In the genomic region with DNA sequence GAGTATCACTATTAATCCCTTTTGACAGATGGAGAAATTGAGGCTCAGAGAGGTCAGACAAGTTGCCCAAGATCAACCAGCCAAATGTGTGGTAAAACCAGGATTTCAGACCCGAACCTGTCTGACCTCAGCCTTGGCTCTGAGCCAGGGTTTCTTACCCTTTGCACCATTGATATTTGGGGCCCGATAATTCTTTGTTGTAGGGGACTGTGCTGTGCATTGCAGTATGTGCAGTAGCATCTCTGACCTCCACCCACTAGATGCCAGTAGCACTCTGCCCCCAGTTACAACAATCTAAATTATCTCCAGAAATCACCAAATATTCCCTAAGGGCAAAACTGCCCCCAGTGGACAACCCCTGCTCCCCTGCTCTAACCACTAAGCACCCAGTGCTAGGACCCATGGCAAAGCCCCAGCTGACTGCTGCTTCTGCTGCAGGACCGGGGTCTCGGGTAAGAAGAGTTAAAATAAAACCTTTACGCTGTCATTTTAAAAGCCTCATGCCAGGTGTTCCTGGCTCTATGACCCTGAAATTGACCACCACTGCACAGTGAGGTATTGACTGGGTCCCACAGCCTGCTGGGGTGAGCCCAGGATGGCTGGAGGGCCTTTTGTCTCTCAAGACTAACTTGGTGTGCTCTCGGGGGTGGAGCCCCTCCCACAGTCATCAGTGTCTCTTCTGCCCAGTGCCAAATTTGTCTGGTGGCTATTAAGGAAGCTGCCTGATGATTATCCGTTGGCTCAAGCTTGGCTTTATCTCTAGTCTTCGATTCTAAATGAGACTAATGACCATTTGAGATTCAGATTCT, we compare ENCODE assay signal across 12 cellular contexts. TPM values are rescaled to one million over a fixed set of nuclear protein-coding genes. Genes with fewer than 3 reads are reported as not detected.
A peak's percentile ranks its signal among the peaks of the same experiment; 100 is the strongest.
DNase-seq lines count a peak whose midpoint lies in the region; ATAC-seq and TF ChIP-seq lines count a peak whose summit lies in the region.
"Had no signal": no experiment of that assay in that cellular context is flagged by ENCODE, and none has a peak within 500 bp of the region (broad histone marks: within the 10 kb centered on the region; RNA-seq: fewer than 3 reads in every experiment).

No MANE protein-coding gene starts in this region.

- H3K36me3 ChIP-seq in heart right ventricle: no peaks in the 10 kb centered on the region
- no peaks in the 10 kb centered on the region for H3K36me3 ChIP-seq in upper lobe of right lung
- H3K36me3 ChIP-seq: suprapubic skin had no signal

- peak in 2 of 3 donors; percentile 37 to 44 for DNase-seq in right cardiac atrium
- DNase-seq in heart right ventricle: no peak
- peak; percentile 44 for DNase-seq in NB4 (ENCODE audit: low read depth)
- peak; percentile 24 to 42 for DNase-seq in cardiac fibroblast (ENCODE audit: low read depth in 2 of 2)
- DNase-seq in upper lobe of right lung: no peak
- DNase-seq: activated CD4-positive, alpha-beta T cell treated with anti-CD3 and anti-CD28 coated beads for 1 hour; KBM-7; NK-92 treated with Interleukin-12 subunit alpha and Interleukin-12 subunit beta, amount 100 ng/mL, for 24 hours had no signal

- H3K9me3 ChIP-seq in right cardiac atrium (ENCODE audit: control insufficient read depth, low read length): no peaks in the 10 kb centered on the region
- H3K9me3 ChIP-seq in heart right ventricle: no peaks in the 10 kb centered on the region
- H3K9me3 ChIP-seq in upper lobe of right lung: no peaks in the 10 kb centered on the region
- H3K9me3 ChIP-seq: suprapubic skin had no signal

- WGBS in right cardiac atrium: 48% methylated on average over 8 of the region's 8 CpGs
- 53 to 67% methylated on average over 8 of the region's 8 CpGs for WGBS in heart right ventricle, 2 donors

- peaks cover 2% of the 10 kb centered on the region for H3K4me1 ChIP-seq in right cardiac atrium (ENCODE audit: control insufficient read depth, insufficient read depth, low read length)
- H3K4me1 ChIP-seq in heart right ventricle: peaks cover 0 to 21% (median 13%) of the 10 kb centered on the region in 9 donors
- H3K4me1 ChIP-seq in upper lobe of right lung: peaks cover 11% of the 10 kb centered on the region

- ATAC-seq in right cardiac atrium (no peak), heart right ventricle (no peak), upper lobe of right lung (no peak), GM18870 (IDR thresholded peaks at IDR 0.05; ENCODE audit: unreplicated experiment) (no peak), GM19351 (IDR thresholded peaks at IDR 0.05; ENCODE audit: unreplicated experiment) (no peak), HG03469 (IDR thresholded peaks at IDR 0.05; ENCODE audit: unreplicated experiment) (no peak)

- no peak for TF ChIP-seq POLR2A in NB4 (IDR thresholded peaks at IDR 0.05; ENCODE audit: extremely low read depth, insufficient read length)

- TF ChIP-seq CTCF in heart right ventricle (IDR thresholded peaks at IDR 0.05) (peak in 4 of 9 donors; percentile 6 to 22 (median 14)), NB4 (IDR thresholded peaks at IDR 0.05; ENCODE audit: low read depth, low read length) (no peak), cardiac fibroblast (IDR thresholded peaks at IDR 0.05; ENCODE audit: low read depth, low read length) (peak; percentile 36), upper lobe of right lung (IDR thresholded peaks at IDR 0.05) (peak; percentile 17)

- no peak overlapping the region for H3K4me3 ChIP-seq in right cardiac atrium (ENCODE audit: low read length)
- no peak overlapping the region for H3K4me3 ChIP-seq in heart right ventricle
- H3K4me3 ChIP-seq in NB4 (ENCODE audit: low read depth, low read length): no peak overlapping the region
- no peak overlapping the region for H3K4me3 ChIP-seq in cardiac fibroblast (replicated peaks in 1 of 2; ENCODE audit: low read depth in 2 of 2, low read length in 2 of 2)
- no peak overlapping the region for H3K4me3 ChIP-seq in upper lobe of right lung
- H3K4me3 ChIP-seq: suprapubic skin had no signal

- H3K27me3 ChIP-seq in right cardiac atrium (ENCODE audit: control insufficient read depth, insufficient read depth): no peaks in the 10 kb centered on the region
- peaks cover 0 to 14% (median 0%) of the 10 kb centered on the region in 7 donors for H3K27me3 ChIP-seq in heart right ventricle
- no peaks in the 10 kb centered on the region for H3K27me3 ChIP-seq in upper lobe of right lung
- H3K27me3 ChIP-seq: suprapubic skin had no signal

- no peak overlapping the region for H3K27ac ChIP-seq in right cardiac atrium (ENCODE audit: low read length)
- no peak overlapping the region for H3K27ac ChIP-seq in heart right ventricle
- H3K27ac ChIP-seq in upper lobe of right lung: no peak overlapping the region
- H3K27ac ChIP-seq: suprapubic skin had no signal

- intact Hi-C loops in right cardiac atrium (cut with DNase I) (loop anchor here in 2 of 4 donors (2.0 to 10.0 kb wide), 2 partner anchors 74 to 186 kb away; no protein-coding TSS in a partner anchor), heart right ventricle (cut with DNase I) (loop anchor here in 3 of 10 donors (2.0 to 10.0 kb wide), 3 partner anchors 134 to 186 kb away; no protein-coding TSS in a partner anchor), upper lobe of right lung (cut with DNase I) (loop anchor here (10.0 kb wide), 1 partner anchor 184 kb away; no protein-coding TSS in a partner anchor)

RNA-seq across cellular contexts. Expression of a gene that starts 5.6 kb away (rescaled TPM):
- 10 to 100 TPM; 10.6 to 15.7 (median 12.8) TPM for total RNA-seq in right cardiac atrium
- polyA plus RNA-seq in right cardiac atrium: 9.1 TPM
- 10 to 100 TPM in 9 of 10 donors, 1 to 10 TPM in 1; 9.7 to 23.4 (median 14.2) TPM for total RNA-seq in heart right ventricle
- 10 to 100 TPM; 10.1 to 11.3 TPM for polyA plus RNA-seq in heart right ventricle
- total RNA-seq in upper lobe of right lung: 19.7 TPM

Comparison
In these comparisons a context has a peak if more than half of its experiments do, and no peak if none do; other contexts are left out.
1. DNase-seq: peak in right cardiac atrium (2 of 3), NB4 (single experiment) and cardiac fibroblast (2 of 2); none in heart right ventricle (0 of 2) and upper lobe of right lung (single experiment).